ENCODE assay signal across 1 cellular context in genomic region chr3:138594150-138594934, GRCh38.
TF ChIP-seq lines count a peak whose summit lies in the region.

Gene CEP70, minus strand, starts transcription at chr3:138594260. Its CDS starts 21,333 bp downstream, at chr3:138572927.

TF ChIP-seq in HCT116, 20 proteins besides CTCF, POLR2A, EP300 and RAD21 (continued from another document):
- TF ChIP-seq, protein P1, sequence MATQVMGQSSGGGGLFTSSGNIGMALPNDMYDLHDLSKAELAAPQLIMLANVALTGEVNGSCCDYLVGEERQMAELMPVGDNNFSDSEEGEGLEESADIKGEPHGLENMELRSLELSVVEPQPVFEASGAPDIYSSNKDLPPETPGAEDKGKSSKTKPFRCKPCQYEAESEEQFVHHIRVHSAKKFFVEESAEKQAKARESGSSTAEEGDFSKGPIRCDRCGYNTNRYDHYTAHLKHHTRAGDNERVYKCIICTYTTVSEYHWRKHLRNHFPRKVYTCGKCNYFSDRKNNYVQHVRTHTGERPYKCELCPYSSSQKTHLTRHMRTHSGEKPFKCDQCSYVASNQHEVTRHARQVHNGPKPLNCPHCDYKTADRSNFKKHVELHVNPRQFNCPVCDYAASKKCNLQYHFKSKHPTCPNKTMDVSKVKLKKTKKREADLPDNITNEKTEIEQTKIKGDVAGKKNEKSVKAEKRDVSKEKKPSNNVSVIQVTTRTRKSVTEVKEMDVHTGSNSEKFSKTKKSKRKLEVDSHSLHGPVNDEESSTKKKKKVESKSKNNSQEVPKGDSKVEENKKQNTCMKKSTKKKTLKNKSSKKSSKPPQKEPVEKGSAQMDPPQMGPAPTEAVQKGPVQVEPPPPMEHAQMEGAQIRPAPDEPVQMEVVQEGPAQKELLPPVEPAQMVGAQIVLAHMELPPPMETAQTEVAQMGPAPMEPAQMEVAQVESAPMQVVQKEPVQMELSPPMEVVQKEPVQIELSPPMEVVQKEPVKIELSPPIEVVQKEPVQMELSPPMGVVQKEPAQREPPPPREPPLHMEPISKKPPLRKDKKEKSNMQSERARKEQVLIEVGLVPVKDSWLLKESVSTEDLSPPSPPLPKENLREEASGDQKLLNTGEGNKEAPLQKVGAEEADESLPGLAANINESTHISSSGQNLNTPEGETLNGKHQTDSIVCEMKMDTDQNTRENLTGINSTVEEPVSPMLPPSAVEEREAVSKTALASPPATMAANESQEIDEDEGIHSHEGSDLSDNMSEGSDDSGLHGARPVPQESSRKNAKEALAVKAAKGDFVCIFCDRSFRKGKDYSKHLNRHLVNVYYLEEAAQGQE (IDR thresholded peaks at IDR 0.05; ENCODE audit: low read depth) = no peak
- TF ChIP-seq EZH2 (IDR thresholded peaks at IDR 0.05) = no peak
